In genomic region chr7:44735403-44736165, GRCh38 we compare ENCODE assay signal across 1 cellular context.
TF ChIP-seq lines count a peak whose summit lies in the region.

No MANE protein-coding gene starts in this region.

TF ChIP-seq in A549, 52 proteins besides CTCF, POLR2A, EP300 and RAD21 (continued from another document):
- TF ChIP-seq ELK1 (IDR thresholded peaks at IDR 0.05; ENCODE audit: low read depth, low read length) (no peak), BHLHE40 (IDR thresholded peaks at IDR 0.05; ENCODE audit: low read depth, low read length) (no peak), CHD4 (IDR thresholded peaks at IDR 0.05; ENCODE audit: borderline replicate concordance) (no peak), MAZ (IDR thresholded peaks at IDR 0.05; ENCODE audit: borderline replicate concordance, low read depth, low read length) (no peak), FOSL2 (IDR thresholded peaks at IDR 0.05) (peak; percentile 61), FOSL2 (CRISPR knock-in tag; IDR thresholded peaks at IDR 0.05) (peak; percentile 95)
TF ChIP-seq in A549: peak in this region for 6.
